ENCODE assay signal across 15 cellular contexts in the genomic region with DNA sequence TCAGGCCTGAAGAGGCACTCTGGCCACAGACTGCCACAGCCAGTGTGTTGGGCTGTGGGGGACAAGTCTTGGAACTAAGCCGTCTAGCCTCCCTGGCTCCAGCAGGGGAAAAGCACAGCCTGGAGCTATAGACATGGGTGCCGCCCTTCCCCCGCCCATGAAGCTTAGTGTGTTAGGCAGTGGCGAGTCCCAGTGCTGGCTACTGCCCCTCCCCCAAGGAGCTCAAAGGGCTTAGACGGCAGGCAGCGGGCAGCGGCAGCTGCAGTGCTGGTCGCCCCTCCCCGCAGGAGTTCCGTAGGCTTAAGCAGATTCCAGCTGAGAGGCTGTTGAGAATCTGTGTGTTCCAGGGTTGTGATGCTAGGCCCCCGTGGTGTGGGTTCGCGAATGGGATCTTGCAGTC.
DNase-seq lines count a peak whose midpoint lies in the region; ATAC-seq lines count a peak whose summit lies in the region.
"Had no signal": no experiment of that assay in that cellular context is flagged by ENCODE, and none has a peak within 500 bp of the region (broad histone marks: within the 10 kb centered on the region; RNA-seq: fewer than 3 reads in every experiment).

No MANE protein-coding gene starts in this region.

- H4K5ac ChIP-seq in mesendoderm (ENCODE audit: low read length): no peak overlapping the region

- peak overlapping the region; percentile 78 for H3K56ac ChIP-seq in mesendoderm (ENCODE audit: low read length)

- no peak overlapping the region for H3K4ac ChIP-seq in mesendoderm (ENCODE audit: low read depth, low read length)

- H3K4me3 ChIP-seq in mesendoderm (ENCODE audit: low read length): no peak overlapping the region
- H3K4me3 ChIP-seq: gastroesophageal sphincter had no signal

- intact Hi-C loops in posterior vena cava (cut with DNase I): loop anchor here in 1 of 2 donors (5.0 kb wide), 1 partner anchor 688 kb away; no protein-coding TSS in a partner anchor

- ATAC-seq in esophagus mucosa (no peak), HG03175 (IDR thresholded peaks at IDR 0.05; ENCODE audit: unreplicated experiment) (no peak)
- ATAC-seq: gastroesophageal sphincter, sciatic nerve had no signal

- H3K36me3 ChIP-seq in mesendoderm (ENCODE audit: control insufficient read depth, insufficient read depth, low read length): no peaks in the 10 kb centered on the region
- H3K36me3 ChIP-seq: gastroesophageal sphincter had no signal

- H3K27me3 ChIP-seq in mesendoderm (ENCODE audit: insufficient read depth, low read length, poor library complexity): no peaks in the 10 kb centered on the region

- WGBS in mesendoderm (ENCODE audit: extremely low coverage, insufficient coverage, low lambda C conversion rate): no CpG with 5 or more reads among the region's 13 CpGs

- DNase-seq in COLO668 (lab: John Stamatoyannopoulos, UW; ENCODE audit: unreplicated experiment): peak; percentile 55
- DNase-seq in NCI-H146 (lab: John Stamatoyannopoulos, UW): peak; percentile 79
- peak; percentile 84 for DNase-seq in ecto neural progenitor cell (ENCODE audit: low spot score)
- peak; percentile 92 for DNase-seq in mesendoderm
- DNase-seq in posterior vena cava (ENCODE audit: low spot score): no peak
- no peak for DNase-seq in activated gamma-delta T cell (lab: John Stamatoyannopoulos, UW)
- DNase-seq: activated CD4-positive, CD25-positive, alpha-beta regulatory T cell treated with anti-CD3 and anti-CD28 coated beads, Interleukin-2, amount 50 U/mL, for 72 hours; activated naive CD4-positive, alpha-beta T cell treated with anti-CD3 and anti-CD28 coated beads for 36 hours; NCI-H187 treated with DMSO at 0.1 percent for 48 hours; stimulated activated CD4-positive, alpha-beta T cell treated with anti-CD3 and anti-CD28 coated beads, Interleukin-2, amount 100 ng/mL, for 24 hours had no signal

- no peak overlapping the region for H2BK120ac ChIP-seq in mesendoderm (ENCODE audit: low read depth, low read length)

- H3K79me1 ChIP-seq in mesendoderm (ENCODE audit: low read length): no peaks in the 10 kb centered on the region

- peak overlapping the region; percentile 40 for H3K9ac ChIP-seq in mesendoderm (ENCODE audit: low read length)

- no peak overlapping the region for H3K23ac ChIP-seq in mesendoderm (ENCODE audit: low read length)

- peaks cover 2% of the 10 kb centered on the region for H3K4me1 ChIP-seq in mesendoderm (ENCODE audit: control insufficient read depth, low read depth, low read length)
- H3K4me1 ChIP-seq: gastroesophageal sphincter had no signal

- no peak overlapping the region for H2AK5ac ChIP-seq in mesendoderm (ENCODE audit: low read length)

- H3K79me2 ChIP-seq in mesendoderm (ENCODE audit: control insufficient read depth, insufficient read depth, low read length): no peaks in the 10 kb centered on the region

- H3K27ac ChIP-seq in mesendoderm (ENCODE audit: low read depth, low read length): no peak overlapping the region
- H3K27ac ChIP-seq: epithelial cell of prostate, gastroesophageal sphincter had no signal

- H2BK5ac ChIP-seq in mesendoderm (ENCODE audit: low read length): peak overlapping the region; percentile 63

- peak overlapping the region; percentile 54 for H3K4me2 ChIP-seq in mesendoderm (ENCODE audit: low read length)

- H2BK15ac ChIP-seq in mesendoderm (replicated peaks; ENCODE audit: low read depth): no peak overlapping the region

- H3K18ac ChIP-seq in mesendoderm (ENCODE audit: low read length): no peak overlapping the region

- no peak overlapping the region for H4K8ac ChIP-seq in mesendoderm (ENCODE audit: low read depth, low read length)

Comparison
In these comparisons a context has a peak if more than half of its experiments do, and no peak if none do; other contexts are left out.
1. DNase-seq: peak in COLO668 (single experiment), NCI-H146 (single experiment), ecto neural progenitor cell (single experiment) and mesendoderm (single experiment); none in posterior vena cava (single experiment) and activated gamma-delta T cell (single experiment).